In genomic region chr10:78196964-78197363, GRCh38 we compare ENCODE assay signal across 15 cellular contexts.
A peak's percentile ranks its signal among the peaks of the same experiment; 100 is the strongest.
DNase-seq lines count a peak whose midpoint lies in the region; ATAC-seq and TF ChIP-seq lines count a peak whose summit lies in the region.
"Had no signal": no experiment of that assay in that cellular context is flagged by ENCODE, and none has a peak within 500 bp of the region (broad histone marks: within the 10 kb centered on the region; RNA-seq: fewer than 3 reads in every experiment).

No MANE protein-coding gene starts in this region.

- no peak for TF ChIP-seq CTCF in IMR-90 (conservative IDR thresholded peaks at IDR 0.05; ENCODE audit: low read depth, low read length)
- TF ChIP-seq CTCF in choroid plexus epithelial cell (conservative IDR thresholded peaks at IDR 0.05; ENCODE audit: low read depth, low read length), result no peak
- TF ChIP-seq CTCF in natural killer cell (IDR thresholded peaks at IDR 0.05), result no peak

- BruUV-seq in IMR-90 (replicated peaks; lab: Mats Ljungman, UMichigan), result no TSS peak

- WGBS in IMR-90 (ENCODE audit: extremely low coverage in 2 of 2, insufficient read length in 1 of 2), 2 experiments, result 0% methylated on average over 1 of the region's 2 CpGs; no CpG with 5 or more reads in 1 of the 2 experiments

- no peak overlapping the region; the same call in 1 of the 2 replicates for H3K4me2 ChIP-seq in IMR-90 (ENCODE audit: low read depth, low read length)

- H4K8ac ChIP-seq in IMR-90 (ENCODE audit: low read depth in 2 of 2, low read length in 2 of 2), result peak overlapping the region in 1 of 2 experiments; percentile 68; a peak in 1 of 4 replicates

- no peak overlapping the region for H3K27ac ChIP-seq in IMR-90 (ENCODE audit: insufficient read depth, low read length)
- H3K27ac ChIP-seq: coronary artery, prostate gland had no signal

- dilution Hi-C loops in IMR-90 (cut with HindIII; ENCODE audit: low sequenced_read_pairs, unreplicated experiment), result no loop called here

- H3K4me1 Mint-ChIP-seq in natural killer cell, result no peaks in the 10 kb centered on the region
- H3K4me1 Mint-ChIP-seq in naive thymus-derived CD8-positive, alpha-beta T cell, result no peaks in the 10 kb centered on the region
- H3K4me1 Mint-ChIP-seq: WTC11 had no signal

- H3K36me3 Mint-ChIP-seq in natural killer cell, result no peaks in the 10 kb centered on the region
- peaks cover 0 to 5% (median 4%) of the 10 kb centered on the region in 3 donors for H3K36me3 Mint-ChIP-seq in naive thymus-derived CD8-positive, alpha-beta T cell

- peak; percentile 72 for DNase-seq in GM03348 (ENCODE audit: low spot score)
- DNase-seq in IMR-90, result peak; percentile 96
- peak; percentile 86 for DNase-seq in choroid plexus epithelial cell (ENCODE audit: low read depth)
- DNase-seq in natural killer cell, result peak; percentile 21
- no peak for DNase-seq in naive thymus-derived CD8-positive, alpha-beta T cell
- DNase-seq in Right ventricle myocardium superior, result no peak
- no peak for DNase-seq in SIG-M5 treated with dmso at 0.1 percent for 504 hours (lab: John Stamatoyannopoulos, UW; ENCODE audit: unreplicated experiment)
- DNase-seq: DMS53, mesendoderm, NCI-H345, SIG-M5 had no signal

- H3K18ac ChIP-seq in IMR-90 (ENCODE audit: low read depth, low read length), result peak overlapping the region; percentile 36; the same call in 1 of the 2 replicates

- no peak for TF ChIP-seq POLR2A in IMR-90 (IDR thresholded peaks at IDR 0.05; ENCODE audit: low read depth, low read length)

- H2BK120ac ChIP-seq in IMR-90 (ENCODE audit: low read depth, low read length), result peak overlapping the region; percentile 4; the same call in 1 of the 2 replicates

- H3K4ac ChIP-seq in IMR-90 (ENCODE audit: low read depth, low read length), result peak overlapping the region; percentile 17; the same call in 1 of the 2 replicates

- H3K23ac ChIP-seq in IMR-90 (ENCODE audit: low read depth, low read length), result peak overlapping the region; percentile 25; the same call in 1 of the 2 replicates

- intact Hi-C loops in IMR-90 (cut with micrococcal nuclease) (loop anchor here (5.0 kb wide), 1 partner anchor 150 kb away; no protein-coding TSS in a partner anchor), natural killer cell (cut with micrococcal nuclease) (no loop called here), Right ventricle myocardium superior (cut with DNase I) (no loop called here)

- CTCF ChIA-PET in IMR-90 (lab: Yijun Ruan, JAX), result no interaction called here

- H3K27me3 ChIP-seq in IMR-90 (ENCODE audit: control insufficient read depth, insufficient read depth, low read length), result 0 out of 2 replicates have a peak, but pooled peaks cover 4% of the 10 kb centered on the region

- H3K14ac ChIP-seq in IMR-90 (replicated peaks; ENCODE audit: low read depth, low read length), result peak overlapping the region; percentile 3; the same call in 1 of the 2 replicates

- no peak overlapping the region for H3K56ac ChIP-seq in IMR-90 (ENCODE audit: extremely low read depth, insufficient read depth, low read length)

- 0 out of 2 replicates have a peak, but pooled peaks have one; percentile 13 for TF ChIP-seq RAD21 in IMR-90 (IDR thresholded peaks at IDR 0.05; ENCODE audit: low read length)

- no peak overlapping the region; the same call in 1 of the 2 replicates for H3K9ac ChIP-seq in IMR-90 (ENCODE audit: low read depth, low read length)

- H2AFZ ChIP-seq in IMR-90 (replicated peaks; ENCODE audit: low read length, poor library complexity), result peak overlapping the region; percentile 75

- H4K20me1 ChIP-seq in IMR-90 (ENCODE audit: insufficient read depth, low read length), result no peaks in the 10 kb centered on the region

- peak overlapping the region; percentile 32; the same call in 2 of the 3 replicates for H2BK15ac ChIP-seq in IMR-90 (ENCODE audit: low read depth, low read length)

- H3K9me3 Mint-ChIP-seq in natural killer cell, result peaks cover 0 to 3% of the 10 kb centered on the region in 2 donors
- H3K9me3 Mint-ChIP-seq in naive thymus-derived CD8-positive, alpha-beta T cell, result peaks cover 0 to 23% (median 9%) of the 10 kb centered on the region in 9 donors

- H4K91ac ChIP-seq in IMR-90 (ENCODE audit: insufficient read depth, low read depth, low read length), result peak overlapping the region; percentile 36; the same call in 1 of the 2 replicates

- H2AK9ac ChIP-seq in IMR-90 (replicated peaks; ENCODE audit: low read depth, low read length, poor library complexity), result peak overlapping the region; percentile 67

- ATAC-seq in IMR-90 (ENCODE audit: low read depth), result peak; percentile 88
- ATAC-seq in natural killer cell, result peak; percentile 90 to 96 (median 93)
- no peak for ATAC-seq in naive thymus-derived CD8-positive, alpha-beta T cell
- ATAC-seq in Right ventricle myocardium superior (ENCODE audit: poor library complexity), result no peak
- ATAC-seq: WTC11 had no signal

- peak overlapping the region; percentile 87 for H2BK5ac ChIP-seq in IMR-90 (ENCODE audit: low read depth, low read length, poor library complexity, severe bottlenecking)

- no peaks in the 10 kb centered on the region for H3K79me1 ChIP-seq in IMR-90 (ENCODE audit: low read depth in 1 of 2, low read length in 2 of 2)

- no peaks in the 10 kb centered on the region for H3K36me3 ChIP-seq in IMR-90 (ENCODE audit: control insufficient read depth, insufficient read depth, low read length)
- H3K36me3 ChIP-seq: prostate gland had no signal

- H3K27ac Mint-ChIP-seq in natural killer cell, result no peak overlapping the region
- H3K27ac Mint-ChIP-seq in naive thymus-derived CD8-positive, alpha-beta T cell, result no peak overlapping the region
- H3K27ac Mint-ChIP-seq: activated T-helper 2 cell treated with anti-CD3 and anti-CD28 coated beads, Interferon-gamma antibody, Interleukin-2, Interleukin-4, amounts not matched to agents 10 μg/mL and 5 μg/mL and 100 μg/mL, durations not matched to agents 14 hours and 24 hours and 36 hours; WTC11 had no signal

- H3K4me3 ChIP-seq in IMR-90 (ENCODE audit: insufficient read depth, low read depth, low read length) (no peak overlapping the region), choroid plexus epithelial cell (ENCODE audit: low read depth, low read length) (no peak overlapping the region)
- H3K4me3 ChIP-seq: coronary artery, prostate gland had no signal

- H3K9me1 ChIP-seq in IMR-90 (ENCODE audit: insufficient read depth, low read length), result peaks cover 11% of the 10 kb centered on the region; the same call in 1 of the 2 replicates

- POLR2A ChIA-PET in IMR-90 (lab: Charles Lee; ENCODE audit: unreplicated experiment), result no interaction called here
- POLR2A ChIA-PET in naive thymus-derived CD8-positive, alpha-beta T cell (lab: Charles Lee), result no interaction called here

- no peak overlapping the region; the same call in 1 of the 2 replicates for H4K5ac ChIP-seq in IMR-90 (ENCODE audit: low read depth, low read length)

- peaks cover 20% of the 10 kb centered on the region for H3K4me1 ChIP-seq in IMR-90 (ENCODE audit: control insufficient read depth, insufficient read depth, low read length)
- H3K4me1 ChIP-seq: prostate gland had no signal

- in situ Hi-C loops in IMR-90 (cut with MboI; ENCODE audit: low sequenced_read_pairs), result no loop called here

- H2AK5ac ChIP-seq in IMR-90 (ENCODE audit: low read depth, low read length), result peak overlapping the region; percentile 84

- H3K27me3 Mint-ChIP-seq in natural killer cell (ENCODE audit: low read depth in 2 of 2), result no peaks in the 10 kb centered on the region
- H3K27me3 Mint-ChIP-seq in naive thymus-derived CD8-positive, alpha-beta T cell, result peaks cover 0 to 4% (median 3%) of the 10 kb centered on the region in 5 donors

- H3K4me3 Mint-ChIP-seq in natural killer cell, result no peak overlapping the region
- H3K4me3 Mint-ChIP-seq in naive thymus-derived CD8-positive, alpha-beta T cell, result no peak overlapping the region
- H3K4me3 Mint-ChIP-seq: WTC11 had no signal

- peak overlapping the region; percentile 22; the same call in 1 of the 2 replicates for H2BK20ac ChIP-seq in IMR-90 (ENCODE audit: low read depth, low read length)

- peaks cover 11% of the 10 kb centered on the region for H3K9me3 ChIP-seq in IMR-90 (ENCODE audit: control insufficient read depth, insufficient read depth, low read length)
- H3K9me3 ChIP-seq: prostate gland had no signal

TF ChIP-seq in IMR-90, 13 proteins besides CTCF, POLR2A, EP300 and RAD21:
- TF ChIP-seq USF2 (IDR thresholded peaks at IDR 0.05; ENCODE audit: low read depth, low read length) (peak; percentile 8; the same call in 1 of the 2 replicates), CEBPB (IDR thresholded peaks at IDR 0.05; ENCODE audit: low read depth, low read length) (peak; percentile 97), RFX5 (IDR thresholded peaks at IDR 0.05; ENCODE audit: low read depth, low read length) (no peak), SMC3 (IDR thresholded peaks at IDR 0.05; ENCODE audit: low read depth, low read length) (no peak), CHD1 (IDR thresholded peaks at IDR 0.05; ENCODE audit: low read depth, low read length) (no peak), MAZ (IDR thresholded peaks at IDR 0.05; ENCODE audit: borderline replicate concordance, low read depth, low read length) (peak; percentile 51; the same call in 1 of the 2 replicates), MXI1 (IDR thresholded peaks at IDR 0.05; ENCODE audit: borderline replicate concordance, low read depth, low read length) (no peak), BHLHE40 (IDR thresholded peaks at IDR 0.05; ENCODE audit: low read depth, low read length) (peak; percentile 65), FOS (IDR thresholded peaks at IDR 0.05; ENCODE audit: low read depth, low read length) (peak; percentile 93)
- TF ChIP-seq, protein P1, sequence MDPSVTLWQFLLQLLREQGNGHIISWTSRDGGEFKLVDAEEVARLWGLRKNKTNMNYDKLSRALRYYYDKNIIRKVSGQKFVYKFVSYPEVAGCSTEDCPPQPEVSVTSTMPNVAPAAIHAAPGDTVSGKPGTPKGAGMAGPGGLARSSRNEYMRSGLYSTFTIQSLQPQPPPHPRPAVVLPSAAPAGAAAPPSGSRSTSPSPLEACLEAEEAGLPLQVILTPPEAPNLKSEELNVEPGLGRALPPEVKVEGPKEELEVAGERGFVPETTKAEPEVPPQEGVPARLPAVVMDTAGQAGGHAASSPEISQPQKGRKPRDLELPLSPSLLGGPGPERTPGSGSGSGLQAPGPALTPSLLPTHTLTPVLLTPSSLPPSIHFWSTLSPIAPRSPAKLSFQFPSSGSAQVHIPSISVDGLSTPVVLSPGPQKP (IDR thresholded peaks at IDR 0.05; ENCODE audit: borderline replicate concordance, low read depth, low read length), result no peak
TF ChIP-seq in IMR-90: peak in this region for 5.

Comparison
In these comparisons a context has a peak if more than half of its experiments do, and no peak if none do; other contexts are left out.
1. DNase-seq: peak in GM03348 (single experiment), IMR-90 (single experiment), choroid plexus epithelial cell (single experiment) and natural killer cell (single experiment); none in naive thymus-derived CD8-positive, alpha-beta T cell (0 of 10), Right ventricle myocardium superior (single experiment) and SIG-M5 treated with dmso at 0.1 percent for 504 hours (single experiment).
2. ATAC-seq: peak in IMR-90 (single experiment) and natural killer cell (3 of 3); none in naive thymus-derived CD8-positive, alpha-beta T cell (0 of 2) and Right ventricle myocardium superior (single experiment).